Comparison of ENCODE assay signal across 24 cellular contexts in the genomic region with DNA sequence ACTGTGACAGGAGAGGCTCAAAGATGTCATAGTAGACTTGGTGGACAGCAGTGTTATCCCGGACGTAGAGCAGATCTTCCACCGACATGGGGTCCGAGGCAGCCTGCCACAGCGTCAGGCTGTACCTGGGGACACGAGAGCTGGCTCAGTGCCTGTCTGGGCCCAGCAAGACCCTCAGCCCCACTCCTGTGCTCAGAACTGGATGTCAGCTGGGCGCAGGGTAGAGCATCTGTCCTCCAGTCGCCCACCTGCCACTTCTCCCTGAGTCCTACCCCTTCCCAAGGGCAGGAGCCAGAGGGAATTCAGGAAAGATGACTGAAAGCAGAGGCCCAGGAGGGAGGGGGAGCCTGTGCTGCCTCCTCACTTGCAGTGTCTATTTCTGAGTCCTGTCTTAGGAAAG. TPM values are rescaled to one million over a fixed set of nuclear protein-coding genes. Genes with fewer than 3 reads are reported as not detected.
"Had no signal": no experiment of that assay in that cellular context is flagged by ENCODE, and none has a peak within 500 bp of the region (broad histone marks: within the 10 kb centered on the region; RNA-seq: fewer than 3 reads in every experiment).

No MANE protein-coding gene starts in this region.

- H3K27me3 ChIP-seq: esophagus muscularis mucosa, sigmoid colon had no signal

- H3K27ac Mint-ChIP-seq: effector memory CD8-positive, alpha-beta T cell; memory B cell; nephron progenitor cell had no signal

- ATAC-seq: activated naive CD4-positive, alpha-beta T cell treated with anti-CD3 and anti-CD28 coated beads, Interleukin-2, amount 50 U/mL, for 72 hours; effector memory CD8-positive, alpha-beta T cell; left cardiac atrium had no signal

- H3K36me3 Mint-ChIP-seq: activated naive CD4-positive, alpha-beta T cell treated with anti-CD3 and anti-CD28 coated beads, Interleukin-2, amount 50 U/mL, for 72 hours; brain; memory B cell had no signal

- H3K27ac ChIP-seq: esophagus muscularis mucosa, sigmoid colon had no signal

- DNase-seq: activated T-cell treated with anti-CD3 and anti-CD28 coated beads, Interleukin-2, amount 50 U/mL, for 1 hour; effector memory CD8-positive, alpha-beta T cell; head of caudate nucleus; hypothalamus; left cardiac atrium; nephron progenitor cell; occipital lobe; stimulated activated CD4-positive, alpha-beta T cell treated with anti-CD3 and anti-CD28 coated beads, Interleukin-4, amount 100 ng/mL, for 24 hours; stimulated activated naive CD4-positive, alpha-beta T cell treated with Interleukin-2 at 50 U/mL for 16 hours; T-helper 9 cell had no signal

- H3K4me3 ChIP-seq: esophagus muscularis mucosa, mucosa of descending colon, sigmoid colon, smooth muscle cell had no signal

- H3K9me3 ChIP-seq: esophagus muscularis mucosa, mucosa of descending colon, sigmoid colon had no signal

- H3K4me1 ChIP-seq: sigmoid colon had no signal

- H3K4me1 Mint-ChIP-seq: memory B cell had no signal

- H3K9me3 Mint-ChIP-seq: activated naive CD4-positive, alpha-beta T cell treated with anti-CD3 and anti-CD28 coated beads, Interleukin-2, amount 50 U/mL, for 72 hours; brain; effector memory CD8-positive, alpha-beta T cell; memory B cell; nephron progenitor cell had no signal

- H3K4me2 ChIP-seq: smooth muscle cell had no signal

- H3K4me3 Mint-ChIP-seq: effector memory CD8-positive, alpha-beta T cell; memory B cell; nephron progenitor cell had no signal

RNA-seq across cellular contexts. Expression of gene FAM151A, which starts 11.7 kb away (rescaled TPM):
- total RNA-seq: activated naive CD4-positive, alpha-beta T cell treated with anti-CD3 and anti-CD28 coated beads, Interleukin-2, amount 50 U/mL, for 72 hours; aorta; dermis microvascular lymphatic vessel endothelial cell; esophagus muscularis mucosa; frontal cortex; lower leg skin; occipital lobe; renal cortical epithelial cell; sigmoid colon; smooth muscle cell; T-helper 1 cell treated with Interleukin-12 subunit alpha and Interleukin-12 subunit beta and Interleukin-4 antibody, amounts not matched to agents 30 ng/mL and 1 ng/mL, for 36 hours; ureter had no signal
- polyA plus RNA-seq: smooth muscle cell had no signal

RNA-seq across cellular contexts. Expression of gene MROH7, which starts 30.0 kb away (rescaled TPM):
- total RNA-seq: renal cortical epithelial cell had no signal
